In the genomic region with DNA sequence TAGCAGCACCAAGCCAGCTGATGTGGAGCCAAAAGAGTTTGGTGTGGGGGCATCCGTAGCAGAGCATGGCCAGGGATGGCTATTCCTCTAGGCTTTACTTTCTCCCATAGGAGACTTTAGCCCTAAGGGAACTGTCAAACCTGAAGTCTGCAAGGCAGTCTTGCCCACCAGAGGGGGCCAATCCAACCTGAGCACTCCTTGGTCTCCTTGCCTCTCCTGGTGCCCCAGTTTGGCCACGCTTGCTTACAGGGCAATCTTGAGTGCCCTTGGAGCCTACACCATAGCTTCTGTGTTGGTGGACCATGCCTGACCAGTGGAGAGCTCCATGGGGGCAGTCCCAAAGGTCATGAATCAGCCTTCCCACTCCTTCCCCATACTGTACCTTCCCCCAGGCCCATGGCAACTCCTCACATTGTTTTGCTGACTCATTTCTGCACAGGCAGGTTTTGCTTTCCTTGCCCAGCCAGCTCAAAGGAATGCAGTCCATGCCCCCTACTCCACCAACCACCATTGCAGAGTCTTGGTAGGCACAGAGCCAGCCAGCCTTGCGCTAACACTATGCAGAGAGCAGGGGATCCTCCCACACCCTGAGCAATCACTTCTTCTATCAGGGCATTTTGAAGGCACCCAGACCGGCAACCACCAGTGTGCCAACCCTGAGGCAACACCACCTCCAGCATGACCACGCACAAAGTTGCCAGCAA, we compare ENCODE assay signal across 14 cellular contexts.
A peak's percentile ranks its signal among the peaks of the same experiment; 100 is the strongest.
DNase-seq lines count a peak whose midpoint lies in the region; ATAC-seq, FAIRE-seq and TF ChIP-seq lines count a peak whose summit lies in the region.
"Had no signal": no experiment of that assay in that cellular context is flagged by ENCODE, and none has a peak within 500 bp of the region (broad histone marks: within the 10 kb centered on the region; RNA-seq: fewer than 3 reads in every experiment).

No MANE protein-coding gene starts in this region.

- no peak for FAIRE-seq in urothelium cell line (lab: Jason Lieb, UNC)

- no peak overlapping the region for H3K4me3 Mint-ChIP-seq in natural killer cell treated with Interleukin-12 subunit alpha and Interleukin-12 subunit beta and Interleukin-15 and Interleukin-18, amount 100 ng/mL, for 72 hours
- no peak overlapping the region for H3K4me3 Mint-ChIP-seq in natural killer cell

- H3K36me3 Mint-ChIP-seq in natural killer cell treated with Interleukin-12 subunit alpha and Interleukin-12 subunit beta and Interleukin-15 and Interleukin-18, amount 100 ng/mL, for 72 hours, result peaks cover 35% of the 10 kb centered on the region
- peaks cover 35% of the 10 kb centered on the region for H3K36me3 Mint-ChIP-seq in natural killer cell

- TF ChIP-seq CTCF in natural killer cell (IDR thresholded peaks at IDR 0.05), result no peak

- in situ Hi-C loops in SK-MEL-5 (cut with HindIII; ENCODE audit: low pct_unique_long_range_greater_than_20kb, low sequenced_read_pairs), result no loop called here

- H3K4me1 Mint-ChIP-seq in natural killer cell treated with Interleukin-12 subunit alpha and Interleukin-12 subunit beta and Interleukin-15 and Interleukin-18, amount 100 ng/mL, for 72 hours (ENCODE audit: low read depth in 2 of 2), result no peaks in the 10 kb centered on the region
- no peaks in the 10 kb centered on the region for H3K4me1 Mint-ChIP-seq in natural killer cell

- H3K27ac Mint-ChIP-seq in natural killer cell treated with Interleukin-12 subunit alpha and Interleukin-12 subunit beta and Interleukin-15 and Interleukin-18, amount 100 ng/mL, for 72 hours, result no peak overlapping the region
- H3K27ac Mint-ChIP-seq in natural killer cell, result no peak overlapping the region

- peaks cover 14% of the 10 kb centered on the region for H3K9me3 Mint-ChIP-seq in natural killer cell treated with Interleukin-12 subunit alpha and Interleukin-12 subunit beta and Interleukin-15 and Interleukin-18, amount 100 ng/mL, for 72 hours
- peaks cover 0 to 11% of the 10 kb centered on the region in 2 donors for H3K9me3 Mint-ChIP-seq in natural killer cell

- DNase-seq in natural killer cell treated with Interleukin-12 subunit alpha and Interleukin-12 subunit beta and Interleukin-15 and Interleukin-18, amount 100 ng/mL, for 72 hours (ENCODE audit: low spot score), result no peak
- DNase-seq in natural killer cell (no peak), SK-MEL-5 (ENCODE audit: low read depth, low spot score) (peak; percentile 2), urothelium cell line (ENCODE audit: low spot score) (peak; percentile 19), activated T-cell treated with anti-CD3 and anti-CD28 coated beads for 4 hours (no peak), RKO (ENCODE audit: low spot score) (no peak), SHP77 treated with DMSO at 0.1 percent for 48 hours (lab: John Stamatoyannopoulos, UW) (no peak)
- DNase-seq: DMS153; esophagus squamous epithelium; NCI-H1048; retina; stimulated activated CD4-positive, alpha-beta T cell treated with anti-CD3 and anti-CD28 coated beads, Interleukin-4, amount 100 ng/mL, for 1 hour; stimulated activated naive CD4-positive, alpha-beta T cell treated with Interleukin-2 at 50 U/mL for 16 hours had no signal

- intact Hi-C loops in natural killer cell (cut with micrococcal nuclease), result no loop called here

- ATAC-seq in natural killer cell treated with Interleukin-12 subunit alpha and Interleukin-12 subunit beta and Interleukin-15 and Interleukin-18, amount 100 ng/mL, for 72 hours, result peak; percentile 36 to 43
- ATAC-seq in natural killer cell (no peak), esophagus mucosa (peak; percentile 28)

- no peaks in the 10 kb centered on the region for H3K27me3 Mint-ChIP-seq in natural killer cell treated with Interleukin-12 subunit alpha and Interleukin-12 subunit beta and Interleukin-15 and Interleukin-18, amount 100 ng/mL, for 72 hours
- H3K27me3 Mint-ChIP-seq in natural killer cell (ENCODE audit: low read depth in 2 of 2), result no peaks in the 10 kb centered on the region

Comparison
In these comparisons a context has a peak if more than half of its experiments do, and no peak if none do; other contexts are left out.
1. ATAC-seq: peak in natural killer cell treated with Interleukin-12 subunit alpha and Interleukin-12 subunit beta and Interleukin-15 and Interleukin-18, amount 100 ng/mL, for 72 hours (2 of 2) and esophagus mucosa (single experiment); none in natural killer cell (0 of 3).
2. DNase-seq: peak in SK-MEL-5 (single experiment) and urothelium cell line (single experiment); none in natural killer cell treated with Interleukin-12 subunit alpha and Interleukin-12 subunit beta and Interleukin-15 and Interleukin-18, amount 100 ng/mL, for 72 hours (single experiment), natural killer cell (single experiment), activated T-cell treated with anti-CD3 and anti-CD28 coated beads for 4 hours (single experiment), RKO (single experiment) and SHP77 treated with DMSO at 0.1 percent for 48 hours (single experiment).